ENCODE assay signal across 8 cellular contexts in the genomic region with DNA sequence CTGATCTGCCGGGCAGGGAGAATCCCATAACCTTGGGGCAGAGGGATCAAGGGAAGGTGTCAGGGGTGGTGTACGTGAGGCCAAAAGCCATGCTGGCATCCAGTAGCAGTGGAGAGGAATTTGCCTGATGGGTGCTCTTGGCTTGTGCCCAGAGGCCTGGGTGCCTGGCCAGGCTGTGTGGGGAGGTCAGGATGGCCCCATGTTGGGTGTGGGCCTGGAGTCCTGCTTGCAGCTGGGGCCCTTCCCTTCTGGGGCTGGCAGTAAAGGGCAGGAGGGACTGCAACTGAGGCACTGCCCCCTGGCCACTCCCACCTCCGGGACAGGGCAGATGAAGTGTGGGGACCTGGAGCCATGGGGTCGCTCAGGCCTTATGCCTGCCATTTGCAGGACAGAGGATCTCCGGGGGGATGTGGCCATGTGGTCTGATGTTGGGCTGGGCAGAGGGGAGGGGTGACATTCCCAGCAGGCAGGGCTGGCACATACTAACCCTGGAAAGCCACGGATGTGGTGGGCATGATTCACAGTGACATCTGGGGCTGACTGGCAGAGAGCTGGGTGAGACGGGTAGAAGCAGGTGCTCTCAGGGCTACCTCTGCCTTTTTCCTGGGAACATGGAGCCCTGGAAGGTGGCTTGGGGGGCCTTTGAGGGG. TPM values are rescaled to one million over a fixed set of nuclear protein-coding genes. Genes with fewer than 3 reads are reported as not detected.
DNase-seq lines count a peak whose midpoint lies in the region; ATAC-seq and TF ChIP-seq lines count a peak whose summit lies in the region.

No MANE protein-coding gene starts in this region.

- H3K27me3 ChIP-seq in layer of hippocampus (ENCODE audit: control insufficient read depth, insufficient read depth, low read length) (peaks cover 14% of the 10 kb centered on the region), transverse colon (peaks cover 29% of the 10 kb centered on the region)

- H3K9me3 ChIP-seq in transverse colon: no peaks in the 10 kb centered on the region

- 72% methylated on average over 4 of the region's 7 CpGs; no CpG with 5 or more reads in 1 of the 2 donors for WGBS in transverse colon (ENCODE audit: low coverage in 1 of 2), 2 donors

- peaks cover 8 to 48% (median 31%) of the 10 kb centered on the region in 4 donors for H3K4me1 ChIP-seq in transverse colon

- TF ChIP-seq EP300 in transverse colon (IDR thresholded peaks at IDR 0.05; ENCODE audit: low read depth): no peak

- no peaks in the 10 kb centered on the region for H3K36me3 ChIP-seq in transverse colon

- no peak for TF ChIP-seq CTCF in transverse colon (IDR thresholded peaks at IDR 0.05)

- in situ Hi-C loops in transverse colon (cut with MboI; ENCODE audit: low pct_ligation_motif_present in 1 of 4, low pct_unique_long_range_greater_than_20kb in 1 of 4, low sequenced_read_pairs in 3 of 4): no loop called here
- in situ Hi-C loops in KBM-7 (cut with MboI; ENCODE audit: low pct_unique_long_range_greater_than_20kb, low sequenced_read_pairs): no loop called here

- peak overlapping the region in 1 of 4 donors; percentile 54 for H3K4me3 ChIP-seq in transverse colon

- no peak for ATAC-seq in activated CD4-positive, CD25-positive, alpha-beta regulatory T cell treated with anti-CD3 and anti-CD28 coated beads, Interleukin-2, amount 50 U/mL, for 24 hours
- ATAC-seq in HG03095 (IDR thresholded peaks at IDR 0.05; ENCODE audit: unreplicated experiment) (no peak), GM18870 (IDR thresholded peaks at IDR 0.05; ENCODE audit: unreplicated experiment) (no peak)

- intact Hi-C loops in transverse colon (cut with DNase I; ENCODE audit: low total_unique reads): no loop called here

- H3K27ac ChIP-seq in layer of hippocampus (ENCODE audit: low read depth, low read length) (peak overlapping the region; percentile 46), transverse colon (peak overlapping the region; percentile 76 to 84 (median 83))

- no peak for TF ChIP-seq POLR2A in transverse colon (IDR thresholded peaks at IDR 0.05)

- peak; percentile 51 for DNase-seq in activated CD4-positive, CD25-positive, alpha-beta regulatory T cell treated with anti-CD3 and anti-CD28 coated beads, Interleukin-2, amount 50 U/mL, for 72 hours
- peak; percentile 78 for DNase-seq in activated CD8-positive, alpha-beta memory T cell treated with anti-CD3 and anti-CD28 coated beads, Interleukin-2, amount 50 U/mL, for 48 hours
- no peak for DNase-seq in transverse colon
- DNase-seq in KBM-7: no peak

RNA-seq across cellular contexts. Expression of a gene that starts 3.5 kb away (rescaled TPM):
- total RNA-seq in transverse colon: 10 to 100 TPM in 2 of 4 donors, 1 to 10 TPM in 2; 1.2 to 17.5 (median 10.6) TPM

RNA-seq across cellular contexts. Expression of a gene that starts 36.7 kb away (rescaled TPM):
- under 1 TPM in 1 of 4 donors, not detected in 3; 0.48 TPM for total RNA-seq in transverse colon

Comparison
In these comparisons a context has a peak if more than half of its experiments do, and no peak if none do; other contexts are left out.
1. DNase-seq: peak in activated CD4-positive, CD25-positive, alpha-beta regulatory T cell treated with anti-CD3 and anti-CD28 coated beads, Interleukin-2, amount 50 U/mL, for 72 hours (single experiment) and activated CD8-positive, alpha-beta memory T cell treated with anti-CD3 and anti-CD28 coated beads, Interleukin-2, amount 50 U/mL, for 48 hours (single experiment); none in transverse colon (single experiment) and KBM-7 (single experiment).